In genomic region chr4:159042097-159042605, GRCh38 we compare ENCODE assay signal across 10 cellular contexts.
DNase-seq lines count a peak whose midpoint lies in the region; ATAC-seq and TF ChIP-seq lines count a peak whose summit lies in the region.
"Had no signal": no experiment of that assay in that cellular context is flagged by ENCODE, and none has a peak within 500 bp of the region (broad histone marks: within the 10 kb centered on the region; RNA-seq: fewer than 3 reads in every experiment).

No MANE protein-coding gene starts in this region.

- no peak overlapping the region for H3K27ac ChIP-seq in SK-N-SH (ENCODE audit: low read depth in 2 of 2, low read length in 1 of 2)
- H3K27ac ChIP-seq in esophagus squamous epithelium, result no peak overlapping the region
- H3K27ac ChIP-seq: 22Rv1 had no signal

- no peaks in the 10 kb centered on the region for H3K79me2 ChIP-seq in SK-N-SH (ENCODE audit: insufficient read depth)

- ATAC-seq in HG02759 (IDR thresholded peaks at IDR 0.05; ENCODE audit: unreplicated experiment), result peak; percentile 61
- no peak for ATAC-seq in activated CD4-positive, CD25-positive, alpha-beta regulatory T cell treated with anti-CD3 and anti-CD28 coated beads, Interleukin-2, amount 50 U/mL, for 24 hours

- TF ChIP-seq RAD21 in SK-N-SH (IDR thresholded peaks at IDR 0.05; ENCODE audit: low read length), result peak; percentile 26; the same call in 1 of the 2 replicates

- H3K4me2 ChIP-seq in SK-N-SH, result no peak overlapping the region

- no peak overlapping the region for H3K9ac ChIP-seq in SK-N-SH

- DNase-seq in DMS153 treated with DMSO at 0.1 percent for 48 hours (lab: John Stamatoyannopoulos, UW; ENCODE audit: unreplicated experiment) (peak; percentile 25), DMS153 (lab: John Stamatoyannopoulos, UW) (no peak), SK-N-SH (peak; percentile 73), mucosa of gallbladder (ENCODE audit: low spot score) (peak; percentile 47), AG08395 (ENCODE audit: low spot score) (no peak), esophagus squamous epithelium (lab: John Stamatoyannopoulos, UW) (no peak)
- DNase-seq: NCI-H526 treated with DMSO at 0.1 percent for 48 hours had no signal

- H3K9me2 ChIP-seq in SK-N-SH, result no peaks in the 10 kb centered on the region

- no peak for TF ChIP-seq CTCF in SK-N-SH (IDR thresholded peaks at IDR 0.05)
- TF ChIP-seq CTCF in esophagus squamous epithelium (IDR thresholded peaks at IDR 0.05), result no peak

- H3F3A ChIP-seq in SK-N-SH (replicated peaks; ENCODE audit: insufficient read depth), result no peaks in the 10 kb centered on the region

- H3K36me3 ChIP-seq in SK-N-SH (replicated peaks in 1 of 2; ENCODE audit: control insufficient read depth in 1 of 2, insufficient read depth in 2 of 2, low read length in 1 of 2) (no peaks in the 10 kb centered on the region), esophagus squamous epithelium (no peaks in the 10 kb centered on the region)

- H2AFZ ChIP-seq in SK-N-SH (ENCODE audit: low read depth), result no peak overlapping the region

- H3K27me3 ChIP-seq in SK-N-SH (ENCODE audit: insufficient read depth), result no peaks in the 10 kb centered on the region
- no peaks in the 10 kb centered on the region for H3K27me3 ChIP-seq in esophagus squamous epithelium

- no peaks in the 10 kb centered on the region for H4K20me1 ChIP-seq in SK-N-SH (ENCODE audit: insufficient read depth)

- no peaks in the 10 kb centered on the region for H3K9me3 ChIP-seq in SK-N-SH
- H3K9me3 ChIP-seq in esophagus squamous epithelium, result no peaks in the 10 kb centered on the region

- peak in 1 of 2 experiments; percentile 73; a peak in 2 of 4 replicates for TF ChIP-seq EP300 in SK-N-SH (IDR thresholded peaks at IDR 0.05; ENCODE audit: borderline replicate concordance in 1 of 2, low read depth in 1 of 2, low read length in 1 of 2)

- peaks cover under 1 to 7% of the 10 kb centered on the region in 2 experiments; a peak in 3 of 4 replicates for H3K4me1 ChIP-seq in SK-N-SH (ENCODE audit: control insufficient read depth in 1 of 2, insufficient read depth in 2 of 2, low read depth in 1 of 2, low read length in 1 of 2)
- H3K4me1 ChIP-seq in esophagus squamous epithelium, result no peaks in the 10 kb centered on the region

- H3K4me3 ChIP-seq in SK-N-SH (ENCODE audit: low read depth in 2 of 2, low read length in 1 of 2) (no peak overlapping the region), esophagus squamous epithelium (no peak overlapping the region)

- no peak for TF ChIP-seq POLR2A in esophagus squamous epithelium (IDR thresholded peaks at IDR 0.05)

- CTCF ChIA-PET in SK-N-SH (lab: Yijun Ruan, JAX), result no interaction called here

- POLR2A ChIA-PET in SK-N-SH (lab: Yijun Ruan, JAX), result no interaction called here

- 35% methylated on average over 5 of the region's 5 CpGs for WGBS in SK-N-SH (ENCODE audit: low lambda C conversion rate)
- 36 to 39% methylated on average over 5 of the region's 5 CpGs for WGBS in esophagus squamous epithelium, 2 donors

- intact Hi-C loops in esophagus squamous epithelium (cut with DNase I), result no loop called here

TF ChIP-seq in SK-N-SH, 30 proteins besides CTCF, POLR2A, EP300 and RAD21:
- no peak for TF ChIP-seq FOXM1 (IDR thresholded peaks at IDR 0.05; ENCODE audit: low read depth)
- TF ChIP-seq FOSL2 (IDR thresholded peaks at IDR 0.05; ENCODE audit: borderline replicate concordance, low read depth), result no peak
- no peak for TF ChIP-seq JUND (IDR thresholded peaks at IDR 0.05)
- TF ChIP-seq FOXJ3 (CRISPR knock-in tag; IDR thresholded peaks at IDR 0.05), result 0 out of 2 replicates have a peak, but pooled peaks have one; percentile 22
- peak; percentile 42; the same call in 1 of the 2 replicates for TF ChIP-seq NFIC (IDR thresholded peaks at IDR 0.05; ENCODE audit: borderline replicate concordance)
- TF ChIP-seq TAF1 (IDR thresholded peaks at IDR 0.05; ENCODE audit: borderline replicate concordance, low read depth, low read length), result no peak
- no peak for TF ChIP-seq EZH2phosphoT487 (IDR thresholded peaks at IDR 0.05; ENCODE audit: borderline replicate concordance, low read depth)
- TF ChIP-seq CHD2 (IDR thresholded peaks at IDR 0.05; ENCODE audit: low read length, partially characterized antibody), result peak; percentile 34
- 0 out of 2 replicates have a peak, but pooled peaks have one; percentile 54 for TF ChIP-seq MXI1 (IDR thresholded peaks at IDR 0.05; ENCODE audit: low read depth, low read length)
- no peak for TF ChIP-seq RFX5 (IDR thresholded peaks at IDR 0.05; ENCODE audit: low read length)
- TF ChIP-seq YY1 (IDR thresholded peaks at IDR 0.05; ENCODE audit: low read depth), result no peak
- TF ChIP-seq MEF2A (IDR thresholded peaks at IDR 0.05; ENCODE audit: borderline replicate concordance, low read depth), result no peak
- no peak for TF ChIP-seq TCF12 (IDR thresholded peaks at IDR 0.05)
- TF ChIP-seq GATA2 (CRISPR knock-in tag; IDR thresholded peaks at IDR 0.05), result peak; percentile 80
- TF ChIP-seq POLR2AphosphoS5 (IDR thresholded peaks at IDR 0.05; ENCODE audit: low read depth, low read length), result no peak
- TF ChIP-seq RCOR1 (IDR thresholded peaks at IDR 0.05; ENCODE audit: low read length), result peak; percentile 72
- TF ChIP-seq REST (IDR thresholded peaks at IDR 0.05; ENCODE audit: low read depth, low read length), result no peak

Comparison
In these comparisons a context has a peak if more than half of its experiments do, and no peak if none do; other contexts are left out.
1. DNase-seq: peak in DMS153 treated with DMSO at 0.1 percent for 48 hours (single experiment), SK-N-SH (single experiment) and mucosa of gallbladder (single experiment); none in DMS153 (single experiment), AG08395 (single experiment) and esophagus squamous epithelium (single experiment).